In genomic region chr19:16495982-16496612, GRCh38 we compare ENCODE assay signal across 1 cellular context.
A peak's percentile ranks its signal among the peaks of the same experiment; 100 is the strongest.
TF ChIP-seq lines count a peak whose summit lies in the region.

C19orf44 (plus strand) TSS chr19:16496394; CDS start chr19:16500793, 4,399 bp downstream.
CALR3 (minus strand) TSS chr19:16496167; CDS start chr19:16496129, 38 bp downstream.

TF ChIP-seq in K562, 482 proteins besides CTCF, POLR2A, EP300 and RAD21 (continued from another document and continues in another):
- TF ChIP-seq VEZF1 (CRISPR knock-in tag; IDR thresholded peaks at IDR 0.05) (peak; percentile 70), ZNF592 (IDR thresholded peaks at IDR 0.05) (peak; percentile 95), MED1 (CRISPR knock-in tag; IDR thresholded peaks at IDR 0.05; ENCODE audit: borderline replicate concordance) (no peak), WHSC1 (IDR thresholded peaks at IDR 0.05; ENCODE audit: low read length) (no peak), SIX5 (IDR thresholded peaks at IDR 0.05; ENCODE audit: borderline replicate concordance in 1 of 2, insufficient read depth in 1 of 2, low read depth in 1 of 2, low read length in 2 of 2) (peak; percentile 96 to 97), TAL1 (IDR thresholded peaks at IDR 0.05) (no peak), ZBTB40 (IDR thresholded peaks at IDR 0.05) (no peak), ZBTB40 (CRISPR knock-in tag; IDR thresholded peaks at IDR 0.05) (no peak), DIDO1 (tag; IDR thresholded peaks at IDR 0.05; ENCODE audit: low read depth) (no peak), TCF15 (CRISPR knock-in tag; IDR thresholded peaks at IDR 0.05) (no peak), FOXK1 (CRISPR knock-in tag; IDR thresholded peaks at IDR 0.05; ENCODE audit: borderline replicate concordance) (no peak), ZBTB34 (CRISPR knock-in tag; IDR thresholded peaks at IDR 0.05) (no peak), THAP12 (CRISPR knock-in tag; IDR thresholded peaks at IDR 0.05) (0 out of 2 replicates have a peak, but pooled peaks have one; percentile 37), THAP7 (CRISPR knock-in tag; IDR thresholded peaks at IDR 0.05) (no peak), SRSF7 (optimal IDR thresholded peaks at IDR 0.05; ENCODE audit: low read depth, low read length) (no peak), KHSRP (IDR thresholded peaks at IDR 0.05) (no peak), NFE2 (IDR thresholded peaks at IDR 0.05; ENCODE audit: low read depth) (no peak), ZNF146 (CRISPR knock-in tag; IDR thresholded peaks at IDR 0.05; ENCODE audit: unreplicated experiment) (no peak), E2F4 (CRISPR knock-in tag; IDR thresholded peaks at IDR 0.05; ENCODE audit: low read depth) (no peak), TEAD1 (CRISPR knock-in tag; IDR thresholded peaks at IDR 0.05) (0 out of 4 replicates have a peak, but pooled peaks have one; percentile 38 to 63), DNMT1 (IDR thresholded peaks at IDR 0.05) (no peak), TFE3 (CRISPR knock-in tag; IDR thresholded peaks at IDR 0.05) (no peak), RBFOX2 (IDR thresholded peaks at IDR 0.05; ENCODE audit: low read depth, low read length) (peak; percentile 91), ZHX1 (conservative IDR thresholded peaks at IDR 0.05; ENCODE audit: low read length) (no peak; the same call in 1 of the 2 replicates), ASH1L (IDR thresholded peaks at IDR 0.05; ENCODE audit: borderline replicate concordance, low read depth, partially characterized antibody) (peak; percentile 80), ZC3H4 (CRISPR knock-in tag; IDR thresholded peaks at IDR 0.05; ENCODE audit: borderline replicate concordance) (no peak), ZNF23 (CRISPR knock-in tag; IDR thresholded peaks at IDR 0.05) (no peak)
